In genomic region chr2:46983065-46983801, GRCh38 we compare ENCODE assay signal across 8 cellular contexts. TPM values are rescaled to one million over a fixed set of nuclear protein-coding genes. Genes with fewer than 3 reads are reported as not detected.
A peak's percentile ranks its signal among the peaks of the same experiment; 100 is the strongest.
DNase-seq lines count a peak whose midpoint lies in the region; ATAC-seq, FAIRE-seq and TF ChIP-seq lines count a peak whose summit lies in the region.

No MANE protein-coding gene starts in this region.

- no peak overlapping the region for H3K4me2 ChIP-seq in mesenchymal stem cell (ENCODE audit: low read length, poor library complexity, severe bottlenecking)

- TF ChIP-seq CTCF in kidney (IDR thresholded peaks at IDR 0.05; ENCODE audit: borderline replicate concordance, extremely low read depth, insufficient read depth): no peak

- H3K9me3 ChIP-seq in mesenchymal stem cell (ENCODE audit: control insufficient read depth, low read length): no peaks in the 10 kb centered on the region
- H3K9me3 ChIP-seq in kidney (ENCODE audit: control insufficient read depth in 1 of 2, low read length in 2 of 2): no peaks in the 10 kb centered on the region

- H3K4ac ChIP-seq in mesenchymal stem cell (ENCODE audit: low read depth in 1 of 2, low read length in 2 of 2): peak overlapping the region; percentile 55 to 68

- peaks cover 43% of the 10 kb centered on the region for H3K36me3 Mint-ChIP-seq in activated naive CD8-positive, alpha-beta T cell treated with anti-CD3 and anti-CD28 coated beads for 36 hours

- no peak overlapping the region for H3K23ac ChIP-seq in mesenchymal stem cell (ENCODE audit: low read length in 2 of 2)

- H2BK5ac ChIP-seq in mesenchymal stem cell (ENCODE audit: low read depth, low read length, poor library complexity, severe bottlenecking): no peak overlapping the region

- peak overlapping the region; percentile 73 for H3K9ac ChIP-seq in mesenchymal stem cell (ENCODE audit: low read length)
- no peak overlapping the region for H3K9ac ChIP-seq in kidney (ENCODE audit: low read length in 2 of 2)

- peak; percentile 57 for DNase-seq in Jurkat, Clone E6-1 (ENCODE audit: low read depth, low spot score)
- DNase-seq in activated naive CD8-positive, alpha-beta T cell treated with anti-CD3 and anti-CD28 coated beads for 36 hours: no peak
- DNase-seq in mesenchymal stem cell: peak; percentile 61
- no peak for DNase-seq in activated effector memory CD4-positive, alpha-beta T cell treated with Interleukin-2 at 50 U/mL for 16 hours
- DNase-seq in activated gamma-delta T cell (lab: John Stamatoyannopoulos, UW): no peak
- no peak for DNase-seq in kidney

- no peaks in the 10 kb centered on the region for H3K27me3 Mint-ChIP-seq in activated naive CD8-positive, alpha-beta T cell treated with anti-CD3 and anti-CD28 coated beads for 36 hours

- no peaks in the 10 kb centered on the region for H3K9me3 Mint-ChIP-seq in activated naive CD8-positive, alpha-beta T cell treated with anti-CD3 and anti-CD28 coated beads for 36 hours

- peaks cover 77% of the 10 kb centered on the region for H3K4me1 Mint-ChIP-seq in activated naive CD8-positive, alpha-beta T cell treated with anti-CD3 and anti-CD28 coated beads for 36 hours

- H3K14ac ChIP-seq in mesenchymal stem cell (ENCODE audit: low read length in 2 of 2): peak overlapping the region in 1 of 2 experiments; percentile 92

- H2BK15ac ChIP-seq in mesenchymal stem cell (ENCODE audit: low read depth, poor library complexity, severe bottlenecking): peak overlapping the region; percentile 82

- WGBS in mesenchymal stem cell: 45% methylated on average over 12 of the region's 13 CpGs

- H3K27ac ChIP-seq in mesenchymal stem cell (ENCODE audit: low read length, poor library complexity, severe bottlenecking) (peak overlapping the region; percentile 15), kidney (ENCODE audit: low read depth in 2 of 2, low read length in 2 of 2) (no peak overlapping the region)

- H3K4me3 Mint-ChIP-seq in activated naive CD8-positive, alpha-beta T cell treated with anti-CD3 and anti-CD28 coated beads for 36 hours: no peak overlapping the region

- H3K18ac ChIP-seq in mesenchymal stem cell (ENCODE audit: low read depth in 1 of 2, low read length in 2 of 2): peak overlapping the region; percentile 16 to 84

- intact Hi-C loops in kidney (cut with DNase I): no loop called here

- H4K91ac ChIP-seq in mesenchymal stem cell (ENCODE audit: low read length): peak overlapping the region; percentile 53

- peaks cover 46 to 55% of the 10 kb centered on the region in 2 experiments for H3K36me3 ChIP-seq in mesenchymal stem cell (ENCODE audit: control insufficient read depth in 1 of 2, insufficient read depth in 2 of 2, low read depth in 1 of 2, low read length in 2 of 2)
- peaks cover 0 to 9% of the 10 kb centered on the region in 2 donors for H3K36me3 ChIP-seq in kidney (ENCODE audit: control insufficient read depth in 1 of 2, insufficient read depth in 2 of 2, low read length in 2 of 2)

- H3K4me1 ChIP-seq in mesenchymal stem cell (ENCODE audit: control insufficient read depth, insufficient read depth, low read depth, low read length) (peaks cover 50% of the 10 kb centered on the region), kidney (ENCODE audit: control insufficient read depth in 1 of 2, insufficient read depth in 1 of 2, low read depth in 1 of 2, low read length in 2 of 2) (peaks cover 16 to 30% of the 10 kb centered on the region in 2 donors)

- no peaks in the 10 kb centered on the region for H3K27me3 ChIP-seq in mesenchymal stem cell (ENCODE audit: control insufficient read depth in 1 of 2, insufficient read depth in 1 of 2, low read length in 2 of 2)

- H2AFZ ChIP-seq in mesenchymal stem cell (ENCODE audit: low read depth, low read length): peak overlapping the region; percentile 57

- TF ChIP-seq POLR2A in GM10847 (IDR thresholded peaks at IDR 0.05; ENCODE audit: extremely low read depth, insufficient read length): peak; percentile 29

- H3K27ac Mint-ChIP-seq in activated naive CD8-positive, alpha-beta T cell treated with anti-CD3 and anti-CD28 coated beads for 36 hours: peak overlapping the region; percentile 51

- H4K8ac ChIP-seq in mesenchymal stem cell (ENCODE audit: low read length): peak overlapping the region; percentile 77

- no peak overlapping the region for H2AK5ac ChIP-seq in mesenchymal stem cell (ENCODE audit: low read length, severe bottlenecking)

- no peak overlapping the region for H2BK120ac ChIP-seq in mesenchymal stem cell (ENCODE audit: low read depth, low read length)

- peak; percentile 45 for ATAC-seq in GM21515 (IDR thresholded peaks at IDR 0.05; ENCODE audit: unreplicated experiment)

- peak overlapping the region; percentile 27 for H3K4me3 ChIP-seq in Jurkat, Clone E6-1 (ENCODE audit: low read length)
- H3K4me3 ChIP-seq in mesenchymal stem cell (ENCODE audit: insufficient read depth in 1 of 2, low read depth in 1 of 2, low read length in 2 of 2) (peak overlapping the region in 1 of 2 experiments; percentile 8), kidney (ENCODE audit: low read length in 2 of 2) (no peak overlapping the region)

- peaks cover 33% of the 10 kb centered on the region for H3K79me1 ChIP-seq in mesenchymal stem cell (replicated peaks; ENCODE audit: low read length, poor library complexity, severe bottlenecking)

- peak overlapping the region in 1 of 2 experiments; percentile 83 for H2BK12ac ChIP-seq in mesenchymal stem cell (ENCODE audit: low read length in 2 of 2)

- FAIRE-seq in kidney (lab: Jason Lieb, UNC): no peak

RNA-seq across cellular contexts. Expression of gene TTC7A, which starts 42.2 kb away (rescaled TPM):
- polyA plus RNA-seq in Jurkat, Clone E6-1 (2012; ENCODE audit: insufficient read depth, insufficient read length): 13.0 TPM
- total RNA-seq in activated naive CD8-positive, alpha-beta T cell treated with anti-CD3 and anti-CD28 coated beads for 36 hours: 10 to 100 TPM; 55.0 to 56.6 TPM
- polyA plus RNA-seq in mesenchymal stem cell (2013, experiment 1 of 2): 9.8 TPM
- 9.3 TPM for polyA plus RNA-seq in mesenchymal stem cell (2013, experiment 2 of 2)
- 45.7 TPM for total RNA-seq in kidney
- 8.8 TPM for polyA plus RNA-seq in kidney (ENCODE audit: insufficient read depth, low read depth, low replicate concordance)

Comparison
In these comparisons a context has a peak if more than half of its experiments do, and no peak if none do; other contexts are left out.
1. DNase-seq: peak in Jurkat, Clone E6-1 (single experiment) and mesenchymal stem cell (single experiment); none in activated naive CD8-positive, alpha-beta T cell treated with anti-CD3 and anti-CD28 coated beads for 36 hours (single experiment), activated effector memory CD4-positive, alpha-beta T cell treated with Interleukin-2 at 50 U/mL for 16 hours (single experiment), activated gamma-delta T cell (single experiment) and kidney (single experiment).